Comparison of ENCODE assay signal across 1 cellular context in genomic region chr17:16438557-16439302, GRCh38.
A peak's percentile ranks its signal among the peaks of the same experiment; 100 is the strongest.
TF ChIP-seq lines count a peak whose summit lies in the region.

No MANE protein-coding gene starts in this region.

TF ChIP-seq in HepG2, 621 proteins besides CTCF, POLR2A, EP300 and RAD21 (continued from another document and continues in another):
- TF ChIP-seq TFDP1 (CRISPR knock-in tag; IDR thresholded peaks at IDR 0.05; ENCODE audit: borderline replicate concordance) (peak; percentile 56; the same call in 1 of the 2 replicates), ZC3H4 (CRISPR knock-in tag; IDR thresholded peaks at IDR 0.05; ENCODE audit: borderline replicate concordance) (0 out of 2 replicates have a peak, but pooled peaks have one; percentile 38), PAF1 (CRISPR knock-in tag; IDR thresholded peaks at IDR 0.05) (0 out of 2 replicates have a peak, but pooled peaks have one; percentile 42), PBX2 (CRISPR knock-in tag; IDR thresholded peaks at IDR 0.05) (peak; percentile 59), DPF2 (CRISPR knock-in tag; IDR thresholded peaks at IDR 0.05; ENCODE audit: borderline replicate concordance, low read depth) (no peak), IKZF5 (CRISPR knock-in tag; IDR thresholded peaks at IDR 0.05) (peak; percentile 83), EZH2 (conservative IDR thresholded peaks at IDR 0.05; ENCODE audit: low read depth, low read length) (no peak), CREB1 (IDR thresholded peaks at IDR 0.05) (0 out of 2 replicates have a peak, but pooled peaks have one; percentile 51), CREB1 (CRISPR knock-in tag; IDR thresholded peaks at IDR 0.05) (peak; percentile 85), HNRNPUL1 (IDR thresholded peaks at IDR 0.05; ENCODE audit: low read depth, low read length) (no peak), ZFP41 (CRISPR knock-in tag; IDR thresholded peaks at IDR 0.05; ENCODE audit: borderline replicate concordance) (no peak), ZNF318 (CRISPR knock-in tag; IDR thresholded peaks at IDR 0.05) (no peak), DNMT1 (CRISPR knock-in tag; IDR thresholded peaks at IDR 0.05) (no peak), EED (CRISPR knock-in tag; IDR thresholded peaks at IDR 0.05) (no peak), PHB2 (IDR thresholded peaks at IDR 0.05; ENCODE audit: partially characterized antibody) (no peak), ZNF678 (CRISPR knock-in tag; IDR thresholded peaks at IDR 0.05) (peak; percentile 63; the same call in 1 of the 2 replicates), GABPB1 (CRISPR knock-in tag; IDR thresholded peaks at IDR 0.05) (peak; percentile 60), ZNF383 (CRISPR knock-in tag; IDR thresholded peaks at IDR 0.05; ENCODE audit: borderline replicate concordance) (peak; percentile 92; the same call in 1 of the 2 replicates), ZNF460 (CRISPR knock-in tag; IDR thresholded peaks at IDR 0.05; ENCODE audit: borderline replicate concordance) (peak; percentile 5; the same call in 1 of the 2 replicates), NR2F1 (CRISPR knock-in tag; IDR thresholded peaks at IDR 0.05) (peak; percentile 50 to 67; a peak in 2 of 4 replicates), SSRP1 (CRISPR knock-in tag; IDR thresholded peaks at IDR 0.05) (no peak), ZNF225 (CRISPR knock-in tag; IDR thresholded peaks at IDR 0.05) (peak; percentile 16; the same call in 1 of the 2 replicates), MEIS2 (CRISPR knock-in tag; IDR thresholded peaks at IDR 0.05) (peak; percentile 73), HIC2 (CRISPR knock-in tag; IDR thresholded peaks at IDR 0.05; ENCODE audit: low read depth) (peak; percentile 7; the same call in 1 of the 2 replicates), NBN (conservative IDR thresholded peaks at IDR 0.05) (no peak), DZIP1 (CRISPR knock-in tag; IDR thresholded peaks at IDR 0.05) (no peak; the same call in 1 of the 2 replicates), SMARCC2 (IDR thresholded peaks at IDR 0.05) (no peak), SNAPC2 (CRISPR knock-in tag; IDR thresholded peaks at IDR 0.05) (no peak), MXD1 (CRISPR knock-in tag; IDR thresholded peaks at IDR 0.05) (no peak), RBM39 (IDR thresholded peaks at IDR 0.05; ENCODE audit: low read depth, low read length, poor library complexity, severe bottlenecking) (peak; percentile 92), TFAP4 (IDR thresholded peaks at IDR 0.05; ENCODE audit: borderline replicate concordance, low read depth) (0 out of 2 replicates have a peak, but pooled peaks have one; percentile 2), RARA (CRISPR knock-in tag; IDR thresholded peaks at IDR 0.05) (peak; percentile 64), BCL3 (CRISPR knock-in tag; IDR thresholded peaks at IDR 0.05) (peak; percentile 31; the same call in 1 of the 2 replicates), AGO1 (IDR thresholded peaks at IDR 0.05; ENCODE audit: low read depth, low read length, poor library complexity, severe bottlenecking) (no peak), ZNF20 (CRISPR knock-in tag; IDR thresholded peaks at IDR 0.05) (no peak), ZKSCAN8 (CRISPR knock-in tag; IDR thresholded peaks at IDR 0.05; ENCODE audit: borderline replicate concordance) (peak; percentile 75; the same call in 1 of the 2 replicates), ZNF10 (CRISPR knock-in tag; IDR thresholded peaks at IDR 0.05; ENCODE audit: borderline replicate concordance, low read depth) (no peak), CCDC6 (CRISPR knock-in tag; IDR thresholded peaks at IDR 0.05) (peak; percentile 81; the same call in 1 of the 2 replicates), HNF1B (CRISPR knock-in tag; IDR thresholded peaks at IDR 0.05) (0 out of 2 replicates have a peak, but pooled peaks have one; percentile 34), ZNF598 (CRISPR knock-in tag; IDR thresholded peaks at IDR 0.05; ENCODE audit: borderline replicate concordance) (peak; percentile 18; the same call in 1 of the 2 replicates), PHF8 (CRISPR knock-in tag; IDR thresholded peaks at IDR 0.05) (peak; percentile 78)
